Comparison of ENCODE assay signal across 9 cellular contexts in the genomic region with DNA sequence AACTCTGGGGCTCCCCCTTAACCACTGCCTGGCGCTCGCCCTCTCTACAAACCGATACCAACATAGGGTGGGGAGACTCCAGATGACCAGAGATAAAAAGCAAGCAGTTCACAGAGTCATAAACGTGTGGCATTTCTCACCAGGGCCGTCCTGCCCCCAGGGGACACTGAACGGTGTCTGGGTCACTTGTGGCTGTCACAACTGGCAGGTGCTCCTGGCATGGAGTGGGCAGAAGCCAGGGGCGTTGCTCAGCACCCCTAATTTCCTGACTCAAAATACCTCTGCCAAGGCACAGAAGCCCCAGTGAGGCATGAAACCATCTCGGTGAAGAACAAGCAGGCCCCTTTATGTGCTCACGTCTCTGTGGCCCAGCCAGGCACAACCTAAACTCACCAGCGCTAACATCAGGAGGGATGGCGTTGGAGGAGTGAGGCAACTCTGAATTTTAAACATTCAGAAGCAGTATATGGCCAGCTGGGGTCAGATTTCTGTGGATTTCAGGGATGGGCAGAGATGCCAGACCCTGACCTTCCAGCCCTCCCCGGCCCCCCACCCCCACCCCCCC. TPM values are rescaled to one million over a fixed set of nuclear protein-coding genes. Genes with fewer than 3 reads are reported as not detected.
DNase-seq lines count a peak whose midpoint lies in the region; ATAC-seq and TF ChIP-seq lines count a peak whose summit lies in the region.
"Had no signal": no experiment of that assay in that cellular context is flagged by ENCODE, and none has a peak within 500 bp of the region (broad histone marks: within the 10 kb centered on the region; RNA-seq: fewer than 3 reads in every experiment).

No MANE protein-coding gene starts in this region.

- dilution Hi-C loops in IMR-90 (cut with HindIII; ENCODE audit: low sequenced_read_pairs, unreplicated experiment): no loop called here

- peaks cover 58% of the 10 kb centered on the region for H4K20me1 ChIP-seq in IMR-90 (ENCODE audit: insufficient read depth, low read length)
- H4K20me1 ChIP-seq in neural progenitor cell (ENCODE audit: low read depth): peaks cover 62% of the 10 kb centered on the region

- H3K4ac ChIP-seq in IMR-90 (ENCODE audit: low read depth, low read length): peak overlapping the region; percentile 29; the same call in 1 of the 2 replicates

- no peak overlapping the region for H4K5ac ChIP-seq in IMR-90 (ENCODE audit: low read depth, low read length)

- H3K27me3 Mint-ChIP-seq in CD14-positive monocyte (ENCODE audit: low read depth in 3 of 3) (peaks cover 0 to 7% (median 5%) of the 10 kb centered on the region in 3 donors), neural progenitor cell (ENCODE audit: insufficient read depth, low read depth) (no peaks in the 10 kb centered on the region)

- CTCF ChIA-PET in IMR-90 (lab: Yijun Ruan, JAX): no interaction called here

- no peak overlapping the region for H3K18ac ChIP-seq in IMR-90 (ENCODE audit: low read depth, low read length)

- peaks cover 3% of the 10 kb centered on the region; the same call in 1 of the 2 replicates for H3K36me3 ChIP-seq in IMR-90 (ENCODE audit: control insufficient read depth, insufficient read depth, low read length)
- H3K36me3 ChIP-seq in neural progenitor cell: no peaks in the 10 kb centered on the region

- H2AK5ac ChIP-seq in IMR-90 (ENCODE audit: low read depth, low read length): peak overlapping the region; percentile 33; the same call in 1 of the 2 replicates

- H3F3A ChIP-seq in neural progenitor cell (ENCODE audit: low read depth): peaks cover 8% of the 10 kb centered on the region

- H2BK15ac ChIP-seq in IMR-90 (ENCODE audit: low read depth, low read length): no peak overlapping the region

- TF ChIP-seq RAD21 in IMR-90 (IDR thresholded peaks at IDR 0.05; ENCODE audit: low read length): no peak

- 0 out of 2 replicates have a peak, but pooled peaks cover 9% of the 10 kb centered on the region for H3K9me1 ChIP-seq in IMR-90 (ENCODE audit: insufficient read depth, low read length)

- H3K56ac ChIP-seq in IMR-90 (ENCODE audit: extremely low read depth, insufficient read depth, low read length): no peak overlapping the region

- H2BK120ac ChIP-seq in IMR-90 (ENCODE audit: low read depth, low read length): no peak overlapping the region

- intact Hi-C loops in CD14-positive monocyte (cut with micrococcal nuclease) (no loop called here), IMR-90 (cut with micrococcal nuclease) (loop anchor here (2.0 kb wide), 1 partner anchor 28 kb away; no protein-coding TSS in a partner anchor)

- H3K9me3 ChIP-seq in IMR-90 (ENCODE audit: control insufficient read depth, insufficient read depth, low read length) (no peaks in the 10 kb centered on the region), neural progenitor cell (ENCODE audit: low read depth) (no peaks in the 10 kb centered on the region)

- peaks cover 0 to 48% of the 10 kb centered on the region in 2 experiments; a peak in 3 of 4 replicates for H3K79me1 ChIP-seq in IMR-90 (ENCODE audit: low read depth in 1 of 2, low read length in 2 of 2)

- H3K27me3 ChIP-seq in IMR-90 (ENCODE audit: control insufficient read depth, insufficient read depth, low read length) (no peaks in the 10 kb centered on the region), neural progenitor cell (no peaks in the 10 kb centered on the region)

- H2BK20ac ChIP-seq in IMR-90 (ENCODE audit: low read depth, low read length): no peak overlapping the region

- no peak for TF ChIP-seq POLR2A in IMR-90 (IDR thresholded peaks at IDR 0.05; ENCODE audit: low read depth, low read length)

- no CpG with 5 or more reads among the region's 12 CpGs for WGBS in IMR-90 (ENCODE audit: extremely low coverage in 2 of 2, insufficient read length in 1 of 2), 2 experiments

- H3K4me3 Mint-ChIP-seq in CD14-positive monocyte: peak overlapping the region; percentile 21 to 37
- H3K4me3 Mint-ChIP-seq in neural progenitor cell: peak overlapping the region; percentile 74

- no TSS peak for BruUV-seq in IMR-90 (replicated peaks; lab: Mats Ljungman, UMichigan)

- peak overlapping the region; percentile 3; the same call in 1 of the 2 replicates for H3K4me2 ChIP-seq in IMR-90 (ENCODE audit: low read depth, low read length)
- H3K4me2 ChIP-seq in neural progenitor cell: no peak overlapping the region

- peaks cover 0 to 3% (median 0%) of the 10 kb centered on the region in 7 donors for H3K9me3 Mint-ChIP-seq in CD14-positive monocyte
- no peaks in the 10 kb centered on the region for H3K9me3 Mint-ChIP-seq in neural progenitor cell

- peaks cover 16% of the 10 kb centered on the region for H3K4me1 Mint-ChIP-seq in CD14-positive monocyte
- H3K4me1 Mint-ChIP-seq in neural progenitor cell: peaks cover 17% of the 10 kb centered on the region

- H2AFZ ChIP-seq in IMR-90 (replicated peaks; ENCODE audit: low read length, poor library complexity) (no peak overlapping the region), neural progenitor cell (replicated peaks) (no peak overlapping the region)

- peak overlapping the region; percentile 64; the same call in 1 of the 2 replicates for H3K23ac ChIP-seq in IMR-90 (ENCODE audit: low read depth, low read length)

- H3K27ac Mint-ChIP-seq in CD14-positive monocyte (peak overlapping the region in 6 of 7 donors; percentile 50 to 87 (median 66)), neural progenitor cell (no peak overlapping the region)

- H3K14ac ChIP-seq in IMR-90 (replicated peaks; ENCODE audit: low read depth, low read length): no peak overlapping the region

- no peak overlapping the region for H3K27ac ChIP-seq in IMR-90 (ENCODE audit: insufficient read depth, low read length)
- no peak overlapping the region for H3K27ac ChIP-seq in neural progenitor cell

- H3K4me3 ChIP-seq in IMR-90 (ENCODE audit: insufficient read depth, low read depth, low read length) (no peak overlapping the region), choroid plexus epithelial cell (ENCODE audit: low read depth, low read length) (peak overlapping the region; percentile 84), neural progenitor cell (no peak overlapping the region)

- no peak overlapping the region for H4K91ac ChIP-seq in IMR-90 (ENCODE audit: insufficient read depth, low read depth, low read length)

- H2BK5ac ChIP-seq in IMR-90 (ENCODE audit: low read depth, low read length, poor library complexity, severe bottlenecking): no peak overlapping the region

- H4K8ac ChIP-seq in IMR-90 (ENCODE audit: low read depth in 2 of 2, low read length in 2 of 2): no peak overlapping the region

- ATAC-seq in IMR-90 (ENCODE audit: low read depth): no peak
- ATAC-seq in GM21381 (IDR thresholded peaks at IDR 0.05; ENCODE audit: unreplicated experiment): no peak

- peaks cover 60% of the 10 kb centered on the region for H3K79me2 ChIP-seq in neural progenitor cell (ENCODE audit: low read depth)

- peaks cover 8% of the 10 kb centered on the region; the same call in 1 of the 2 replicates for H3K4me1 ChIP-seq in IMR-90 (ENCODE audit: control insufficient read depth, insufficient read depth, low read length)
- H3K4me1 ChIP-seq in neural progenitor cell: peaks cover 9% of the 10 kb centered on the region

- in situ Hi-C loops in IMR-90 (cut with MboI; ENCODE audit: low sequenced_read_pairs): no loop called here

- H3K36me3 Mint-ChIP-seq in CD14-positive monocyte (peaks cover 4 to 32% of the 10 kb centered on the region in 2 donors), neural progenitor cell (no peaks in the 10 kb centered on the region)

- POLR2A ChIA-PET in IMR-90 (lab: Charles Lee; ENCODE audit: unreplicated experiment): no interaction called here

- TF ChIP-seq CTCF in CD14-positive monocyte (IDR thresholded peaks at IDR 0.05): no peak
- TF ChIP-seq CTCF in IMR-90 (conservative IDR thresholded peaks at IDR 0.05; ENCODE audit: low read depth, low read length): no peak
- no peak for TF ChIP-seq CTCF in choroid plexus epithelial cell (conservative IDR thresholded peaks at IDR 0.05; ENCODE audit: low read depth, low read length)
- TF ChIP-seq CTCF in neural progenitor cell (IDR thresholded peaks at IDR 0.05): no peak

- no peak overlapping the region for H3K9ac ChIP-seq in IMR-90 (ENCODE audit: low read depth, low read length)
- no peak overlapping the region for H3K9ac ChIP-seq in neural progenitor cell

- peak overlapping the region; percentile 87 for H2AK9ac ChIP-seq in IMR-90 (replicated peaks; ENCODE audit: low read depth, low read length, poor library complexity)

- DNase-seq in CD14-positive monocyte (ENCODE audit: low spot score): no peak
- DNase-seq in IMR-90: peak; percentile 28
- DNase-seq in choroid plexus epithelial cell (ENCODE audit: low read depth): peak; percentile 55
- DNase-seq in neural progenitor cell (ENCODE audit: low spot score): no peak
- DNase-seq in NCI-H2029 (lab: John Stamatoyannopoulos, UW): no peak
- DNase-seq in stimulated activated CD4-positive, alpha-beta T cell treated with anti-CD3 and anti-CD28 coated beads, Interleukin-4, amount 100 ng/mL, for 4 hours: no peak
- DNase-seq in NCI-H69 (lab: John Stamatoyannopoulos, UW): no peak
- DNase-seq: NCI-H774 had no signal

TF ChIP-seq in IMR-90, 13 proteins besides CTCF, POLR2A, EP300 and RAD21 (continues in another document):
- TF ChIP-seq SMC3 (IDR thresholded peaks at IDR 0.05; ENCODE audit: low read depth, low read length): no peak
- TF ChIP-seq BHLHE40 (IDR thresholded peaks at IDR 0.05; ENCODE audit: low read depth, low read length): no peak
- no peak for TF ChIP-seq MAZ (IDR thresholded peaks at IDR 0.05; ENCODE audit: borderline replicate concordance, low read depth, low read length)
- no peak for TF ChIP-seq CHD1 (IDR thresholded peaks at IDR 0.05; ENCODE audit: low read depth, low read length)

RNA-seq across cellular contexts. Expression of a gene that starts 1.8 kb away (rescaled TPM):
- polyA plus RNA-seq in CD14-positive monocyte (10 to 100 TPM in 1 of 2 donors, 1 to 10 TPM in 1; 6.5 to 10.1 TPM), IMR-90 (2012; rRNA removed) (23.3 and 28.0 TPM in 2 replicates)
- total RNA-seq in IMR-90 (2012; rRNA removed) (10.8 and 13.6 TPM in 2 replicates), neural progenitor cell (ENCODE audit: low replicate concordance) (8.6 and 26.6 TPM in 2 replicates)
- polyA plus RNA-seq in IMR-90 (2012; cell fraction: cytosol; rRNA removed): 14.8 and 28.7 TPM in 2 replicates
- polyA plus RNA-seq in IMR-90 (2012; cell fraction: nucleus; rRNA removed; ENCODE audit: low replicate concordance): 21.1 and 41.9 TPM in 2 replicates

RNA-seq across cellular contexts. Expression of a gene that starts 9.7 kb away (rescaled TPM):
- polyA plus RNA-seq in CD14-positive monocyte (not detected), IMR-90 (2012; rRNA removed) (not detected in 2 replicates)
- total RNA-seq in IMR-90 (2012; rRNA removed) (not detected in 2 replicates), neural progenitor cell (ENCODE audit: low replicate concordance) (14.7 and 32.5 TPM in 2 replicates)
- 0.03 TPM in 1 of 2 replicates, not detected in the other for polyA plus RNA-seq in IMR-90 (2012; cell fraction: cytosol; rRNA removed)
- polyA plus RNA-seq in IMR-90 (2012; cell fraction: nucleus; rRNA removed; ENCODE audit: low replicate concordance): not detected in 2 replicates

Comparison
In these comparisons a context has a peak if more than half of its experiments do, and no peak if none do; other contexts are left out.
1. DNase-seq: peak in IMR-90 (single experiment) and choroid plexus epithelial cell (single experiment); none in CD14-positive monocyte (single experiment), neural progenitor cell (single experiment), NCI-H2029 (single experiment), stimulated activated CD4-positive, alpha-beta T cell treated with anti-CD3 and anti-CD28 coated beads, Interleukin-4, amount 100 ng/mL, for 4 hours (0 of 2) and NCI-H69 (single experiment).
2. RNA of a gene that starts 9.7 kb away (total RNA-seq): 14.7 to 32.5 TPM in neural progenitor cell; not detected in IMR-90; every median in the first group is over 10 times any median in the second.